In genomic region chr19:32615569-32615968, GRCh38 we compare ENCODE assay signal across 9 cellular contexts.
"Had no signal": no experiment of that assay in that cellular context is flagged by ENCODE, and none has a peak within 500 bp of the region (broad histone marks: within the 10 kb centered on the region; RNA-seq: fewer than 3 reads in every experiment).

No MANE protein-coding gene starts in this region.

- H3K27ac ChIP-seq: GM23248, HL-60 had no signal

- H3K9ac ChIP-seq: GM23248 had no signal

- H3K9me3 ChIP-seq: HAP-1 had no signal

- H3K4me1 ChIP-seq: HAP-1 had no signal

- DNase-seq: GM23248, GOT3, H7, KG1 had no signal

- H3K4me3 ChIP-seq: GM23248, HAP-1, K562 had no signal

- H2AFZ ChIP-seq: GM23248 had no signal

- ATAC-seq: HCT116, HepG2, K562 had no signal
